Comparison of ENCODE assay signal across 8 cellular contexts in the genomic region with DNA sequence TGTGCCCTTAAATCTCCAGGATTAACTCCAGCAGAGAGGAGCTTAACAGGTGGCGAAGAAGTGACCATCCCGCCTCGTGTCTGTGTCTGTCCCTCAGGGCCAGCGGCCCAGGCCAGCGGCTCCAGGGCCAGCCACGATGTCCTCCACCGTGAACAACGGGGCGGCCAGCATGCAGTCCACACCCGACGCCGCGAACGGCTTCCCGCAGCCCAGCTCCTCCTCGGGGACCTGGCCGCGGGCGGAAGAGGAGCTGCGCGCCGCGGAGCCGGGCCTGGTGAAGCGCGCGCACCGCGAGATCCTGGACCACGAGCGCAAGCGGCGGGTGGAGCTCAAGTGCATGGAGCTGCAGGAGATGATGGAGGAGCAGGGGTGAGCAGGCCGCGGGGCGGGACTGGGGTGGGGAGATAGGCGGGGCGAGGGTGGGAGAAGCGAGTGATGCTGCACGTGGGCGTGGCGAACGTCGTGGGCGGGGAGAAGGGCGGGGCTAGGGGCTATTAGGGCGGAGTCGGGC. TPM values are rescaled to one million over a fixed set of nuclear protein-coding genes. Genes with fewer than 3 reads are reported as not detected.
DNase-seq lines count a peak whose midpoint lies in the region; ATAC-seq, FAIRE-seq and TF ChIP-seq lines count a peak whose summit lies in the region.

No MANE protein-coding gene starts in this region.

- peak; percentile 86 for FAIRE-seq in GM18507 (lab: Jason Lieb, UNC)

- peak overlapping the region; percentile 64 for H3K4me3 Mint-ChIP-seq in activated CD4-positive, alpha-beta T cell treated with anti-CD3 and anti-CD28 coated beads, Interleukin-2, amount 10 ng/mL, durations not matched to agents 24 days and 14 days
- H3K4me3 Mint-ChIP-seq in chondrocyte (ENCODE audit: unreplicated experiment): peak overlapping the region; percentile 59

- peaks cover 41% of the 10 kb centered on the region for H3K27me3 Mint-ChIP-seq in activated CD4-positive, alpha-beta T cell treated with anti-CD3 and anti-CD28 coated beads, Interleukin-2, amount 10 ng/mL, durations not matched to agents 24 days and 14 days
- H3K27me3 Mint-ChIP-seq in chondrocyte (ENCODE audit: low read depth): peaks cover 56% of the 10 kb centered on the region

- ATAC-seq in left colon (peak; percentile 100), GM19467 (IDR thresholded peaks at IDR 0.05; ENCODE audit: unreplicated experiment) (no peak)

- H3K27ac Mint-ChIP-seq in activated CD4-positive, alpha-beta T cell treated with anti-CD3 and anti-CD28 coated beads, Interleukin-2, amount 10 ng/mL, durations not matched to agents 24 days and 14 days: no peak overlapping the region
- H3K27ac Mint-ChIP-seq in chondrocyte (ENCODE audit: unreplicated experiment): no peak overlapping the region

- intact Hi-C loops in activated CD4-positive, alpha-beta T cell treated with anti-CD3 and anti-CD28 coated beads, Interleukin-2, amount 10 ng/mL, durations not matched to agents 24 days and 14 days (cut with micrococcal nuclease): loop anchor here (1.0 kb wide), 2 partner anchors 25 to 83 kb away; no protein-coding TSS in a partner anchor
- intact Hi-C loops in left colon (cut with DNase I, micrococcal nuclease): no loop called here

- H3K9me3 Mint-ChIP-seq in activated CD4-positive, alpha-beta T cell treated with anti-CD3 and anti-CD28 coated beads, Interleukin-2, amount 10 ng/mL, durations not matched to agents 24 days and 14 days: no peaks in the 10 kb centered on the region
- H3K9me3 Mint-ChIP-seq in chondrocyte (ENCODE audit: low read depth): no peaks in the 10 kb centered on the region

- H3K4me1 Mint-ChIP-seq in activated CD4-positive, alpha-beta T cell treated with anti-CD3 and anti-CD28 coated beads, Interleukin-2, amount 10 ng/mL, durations not matched to agents 24 days and 14 days: peaks cover 8% of the 10 kb centered on the region
- peaks cover 8% of the 10 kb centered on the region for H3K4me1 Mint-ChIP-seq in chondrocyte (ENCODE audit: low read depth)

- TF ChIP-seq CTCF in chondrocyte (IDR thresholded peaks at IDR 0.05): no peak

- H3K36me3 Mint-ChIP-seq in activated CD4-positive, alpha-beta T cell treated with anti-CD3 and anti-CD28 coated beads, Interleukin-2, amount 10 ng/mL, durations not matched to agents 24 days and 14 days (ENCODE audit: low read depth): no peaks in the 10 kb centered on the region
- peaks cover 2% of the 10 kb centered on the region for H3K36me3 Mint-ChIP-seq in chondrocyte (ENCODE audit: low read depth)

- peak; percentile 80 for DNase-seq in GM18507 (ENCODE audit: extremely low spot score, insufficient read length, low read depth)
- DNase-seq in NAMALWA (ENCODE audit: low spot score): peak; percentile 79
- DNase-seq in activated CD4-positive, alpha-beta T cell treated with anti-CD3 and anti-CD28 coated beads, Interleukin-2, amount 10 ng/mL, durations not matched to agents 24 days and 14 days: peak; percentile 94
- no peak for DNase-seq in chondrocyte (ENCODE audit: low spot score)
- DNase-seq in left colon: peak; percentile 82 to 84
- peak; percentile 79 for DNase-seq in stimulated activated CD4-positive, alpha-beta T cell treated with anti-CD3 and anti-CD28 coated beads, Interleukin-4, amount 100 ng/mL, for 24 hours
- no peak for DNase-seq in NCI-H1436 (lab: John Stamatoyannopoulos, UW)

RNA-seq across cellular contexts. Expression of a gene that starts 33.3 kb away (rescaled TPM):
- total RNA-seq in activated CD4-positive, alpha-beta T cell treated with anti-CD3 and anti-CD28 coated beads, Interleukin-2, amount 10 ng/mL, durations not matched to agents 24 days and 14 days: 0.09 and 0.17 TPM in 2 replicates
- 1.4 to 2.6 TPM (median 1.7 TPM) in 3 replicates for total RNA-seq in chondrocyte
- total RNA-seq in left colon: under 1 TPM; 0.92 to 0.95 TPM

Comparison
In these comparisons a context has a peak if more than half of its experiments do, and no peak if none do; other contexts are left out.
1. DNase-seq: peak in GM18507 (single experiment), NAMALWA (single experiment), activated CD4-positive, alpha-beta T cell treated with anti-CD3 and anti-CD28 coated beads, Interleukin-2, amount 10 ng/mL, durations not matched to agents 24 days and 14 days (single experiment), left colon (2 of 2) and stimulated activated CD4-positive, alpha-beta T cell treated with anti-CD3 and anti-CD28 coated beads, Interleukin-4, amount 100 ng/mL, for 24 hours (single experiment); none in chondrocyte (single experiment) and NCI-H1436 (single experiment).